Comparison of ENCODE assay signal across 20 cellular contexts in genomic region chr3:99933971-99934750, GRCh38.
"Had no signal": no experiment of that assay in that cellular context is flagged by ENCODE, and none has a peak within 500 bp of the region (broad histone marks: within the 10 kb centered on the region; RNA-seq: fewer than 3 reads in every experiment).

No MANE protein-coding gene starts in this region.

- H3K4me1 ChIP-seq: colonic mucosa, pancreas had no signal

- H3K9me3 ChIP-seq: adrenal gland, colonic mucosa, pancreas, sigmoid colon, testis, upper lobe of right lung had no signal

- H3K27ac ChIP-seq: adrenal gland, colonic mucosa, pancreas, testis, upper lobe of right lung had no signal

- H3K4me3 ChIP-seq: adrenal gland, colonic mucosa, pancreas, sigmoid colon, testis, upper lobe of right lung had no signal

- H3K36me3 ChIP-seq: adrenal gland, colonic mucosa, pancreas, sigmoid colon, upper lobe of right lung had no signal

- ATAC-seq: activated CD4-positive, alpha-beta T cell treated with anti-CD3 and anti-CD28 coated beads for 36 hours; activated T-helper 17 cell treated with anti-CD3 and anti-CD28 coated beads, Interleukin-2, amount 50 U/mL, for 72 hours; left lobe of liver; upper lobe of right lung had no signal

- H3K27me3 ChIP-seq: adrenal gland, colonic mucosa, pancreas, sigmoid colon, testis, upper lobe of right lung had no signal

- FAIRE-seq: pancreas had no signal

- DNase-seq: activated B cell treated with CpG ODN at 0.5 μM for 24 hours; activated CD4-positive, alpha-beta T cell treated with anti-CD3 and anti-CD28 coated beads for 36 hours; activated CD4-positive, alpha-beta T cell treated with anti-CD3 and anti-CD28 coated beads, Interleukin-2, amount 50 U/mL, for 4 hours; activated CD8-positive, alpha-beta memory T cell treated with anti-CD3 and anti-CD28 coated beads for 24 hours; activated CD8-positive, alpha-beta memory T cell treated with anti-CD3 and anti-CD28 coated beads, Interleukin-2, amount 50 U/mL, for 4 hours; activated naive CD4-positive, alpha-beta T cell; activated T-cell treated with anti-CD3 and anti-CD28 coated beads, Interleukin-2, amount 50 U/mL, for 24 hours; adrenal gland; colonic mucosa; immature natural killer cell; mammary epithelial cell; nephron progenitor cell; pancreas; sigmoid colon; stimulated activated CD4-positive, alpha-beta T cell treated with anti-CD3 and anti-CD28 coated beads, Interleukin-2, amount 100 ng/mL, for 48 hours; stimulated activated naive CD4-positive, alpha-beta T cell; testis; upper lobe of right lung had no signal
